Comparison of ENCODE assay signal across 30 cellular contexts in genomic region chr6:107841265-107841650, GRCh38. TPM values are rescaled to one million over a fixed set of nuclear protein-coding genes. Genes with fewer than 3 reads are reported as not detected.
A peak's percentile ranks its signal among the peaks of the same experiment; 100 is the strongest.
DNase-seq lines count a peak whose midpoint lies in the region; ATAC-seq and TF ChIP-seq lines count a peak whose summit lies in the region.
"Had no signal": no experiment of that assay in that cellular context is flagged by ENCODE, and none has a peak within 500 bp of the region (broad histone marks: within the 10 kb centered on the region; RNA-seq: fewer than 3 reads in every experiment).

No MANE protein-coding gene starts in this region.

- no peaks in the 10 kb centered on the region for H3K9me3 Mint-ChIP-seq in WTC11
- no peaks in the 10 kb centered on the region for H3K9me3 Mint-ChIP-seq in activated naive CD8-positive, alpha-beta T cell treated with anti-CD3 and anti-CD28 coated beads for 36 hours
- H3K9me3 Mint-ChIP-seq: CD4-positive, alpha-beta memory T cell; IgD-negative memory B cell; T-cell had no signal

- H3K27ac Mint-ChIP-seq in WTC11 = no peak overlapping the region
- no peak overlapping the region for H3K27ac Mint-ChIP-seq in activated naive CD8-positive, alpha-beta T cell treated with anti-CD3 and anti-CD28 coated beads for 36 hours
- H3K27ac Mint-ChIP-seq: CD4-positive, alpha-beta memory T cell; IgD-negative memory B cell; T-cell had no signal

- no peak overlapping the region for H3K4me3 ChIP-seq in left lung
- H3K4me3 ChIP-seq: GM12878 had no signal

- POLR2A ChIA-PET in WTC11 (lab: Charles Lee) = no interaction called here

- H3K36me3 ChIP-seq in left lung = no peaks in the 10 kb centered on the region

- TF ChIP-seq CTCF in left lung (IDR thresholded peaks at IDR 0.05) (no peak), WTC11 (IDR thresholded peaks at IDR 0.05) (no peak)

- no peaks in the 10 kb centered on the region for H3K27me3 ChIP-seq in left lung

- intact Hi-C loops in left lung (cut with DNase I) = loop anchor here in 1 of 2 donors (10.0 kb wide), 1 partner anchor 166 kb away; no protein-coding TSS in a partner anchor

- H3K27me3 Mint-ChIP-seq in WTC11 (ENCODE audit: low read depth) = no peaks in the 10 kb centered on the region
- no peaks in the 10 kb centered on the region for H3K27me3 Mint-ChIP-seq in activated naive CD8-positive, alpha-beta T cell treated with anti-CD3 and anti-CD28 coated beads for 36 hours
- H3K27me3 Mint-ChIP-seq: CD4-positive, alpha-beta memory T cell; T-cell had no signal

- H3K4me1 Mint-ChIP-seq in WTC11 = no peaks in the 10 kb centered on the region
- peaks cover 13% of the 10 kb centered on the region for H3K4me1 Mint-ChIP-seq in activated naive CD8-positive, alpha-beta T cell treated with anti-CD3 and anti-CD28 coated beads for 36 hours

- H3K27ac ChIP-seq in left lung = no peak overlapping the region
- H3K27ac ChIP-seq: HL-60, KMS-11 had no signal

- peak; percentile 93 for DNase-seq in DMS79 (lab: John Stamatoyannopoulos, UW)
- DNase-seq in DMS79 treated with DMSO at 0.1 percent for 48 hours (lab: John Stamatoyannopoulos, UW) = peak; percentile 94
- DNase-seq in NCI-H2196 treated with DMSO at 0.1 percent for 48 hours (lab: John Stamatoyannopoulos, UW; ENCODE audit: unreplicated experiment) = peak; percentile 16
- no peak for DNase-seq in left lung
- DNase-seq in NCI-H82 (lab: John Stamatoyannopoulos, UW) = no peak
- DNase-seq in WTC11 (ENCODE audit: low spot score) = no peak
- DNase-seq in activated naive CD8-positive, alpha-beta T cell treated with anti-CD3 and anti-CD28 coated beads for 36 hours = no peak
- DNase-seq: C1 segment of cervical spinal cord; CD4-positive, alpha-beta memory T cell; COR-L47; DMS53; EL; GDM1; MM.1S; NCI-H1436; NCI-H187; NCI-H2107; NCI-H226; NCI-H524; NCI-H748 treated with DMSO at 0.1 percent for 48 hours; RPMI8226; SHP77; T-cell had no signal

- ATAC-seq in left lung (peak; percentile 71), WTC11 (no peak)
- ATAC-seq: GM12878, HCT116, T-cell had no signal

- CTCF ChIA-PET in WTC11 (lab: Charles Lee) = interaction anchor here (0.6 kb wide), 1 partner anchor 508 kb away, joined by 3 read pairs; no protein-coding TSS in a partner anchor

- no peaks in the 10 kb centered on the region for H3K4me1 ChIP-seq in left lung

- H3K9me3 ChIP-seq in left lung = no peaks in the 10 kb centered on the region

- H3K36me3 Mint-ChIP-seq in WTC11 = no peaks in the 10 kb centered on the region
- H3K36me3 Mint-ChIP-seq in activated naive CD8-positive, alpha-beta T cell treated with anti-CD3 and anti-CD28 coated beads for 36 hours = no peaks in the 10 kb centered on the region
- H3K36me3 Mint-ChIP-seq: CD4-positive, alpha-beta memory T cell; T-cell had no signal

- H3K4me3 Mint-ChIP-seq in WTC11 = no peak overlapping the region
- H3K4me3 Mint-ChIP-seq in activated naive CD8-positive, alpha-beta T cell treated with anti-CD3 and anti-CD28 coated beads for 36 hours = no peak overlapping the region
- H3K4me3 Mint-ChIP-seq: CD4-positive, alpha-beta memory T cell; IgD-negative memory B cell; T-cell had no signal

TF ChIP-seq in WTC11, 78 proteins besides CTCF, POLR2A, EP300 and RAD21:
- TF ChIP-seq ARID4B (CRISPR knock-in tag; IDR thresholded peaks at IDR 0.05; ENCODE audit: borderline replicate concordance) (no peak), PRRX2 (CRISPR knock-in tag; IDR thresholded peaks at IDR 0.05) (no peak), ZNF232 (CRISPR knock-in tag; IDR thresholded peaks at IDR 0.05) (no peak), SOX15 (CRISPR knock-in tag; IDR thresholded peaks at IDR 0.05) (no peak)

RNA-seq across cellular contexts. Expression of gene SCML4, which starts 17.1 kb away (rescaled TPM):
- 1 to 10 TPM in 1 of 2 donors, under 1 TPM in 1; 0.99 to 2.2 TPM for total RNA-seq in left lung
- not detected in 3 replicates for total RNA-seq in WTC11 (2021)
- 10 to 100 TPM; 15.3 to 16.3 TPM for total RNA-seq in activated naive CD8-positive, alpha-beta T cell treated with anti-CD3 and anti-CD28 coated beads for 36 hours
- total RNA-seq: A673, H4 had no signal

Comparison
In these comparisons a context has a peak if more than half of its experiments do, and no peak if none do; other contexts are left out.
1. DNase-seq: peak in DMS79 (single experiment), DMS79 treated with DMSO at 0.1 percent for 48 hours (single experiment) and NCI-H2196 treated with DMSO at 0.1 percent for 48 hours (single experiment); none in left lung (0 of 2), NCI-H82 (single experiment), WTC11 (single experiment) and activated naive CD8-positive, alpha-beta T cell treated with anti-CD3 and anti-CD28 coated beads for 36 hours (single experiment).
2. RNA of gene SCML4, which starts 17.1 kb away (total RNA-seq): 15.3 to 16.3 TPM in activated naive CD8-positive, alpha-beta T cell treated with anti-CD3 and anti-CD28 coated beads for 36 hours; 0.99 to 2.2 TPM in left lung and not detected in WTC11; every median in the first group is over 4 times any median in the second.